ENCODE assay signal across 10 cellular contexts in genomic region chr1:27367160-27367650, GRCh38. TPM values are rescaled to one million over a fixed set of nuclear protein-coding genes. Genes with fewer than 3 reads are reported as not detected.
DNase-seq lines count a peak whose midpoint lies in the region; ATAC-seq and TF ChIP-seq lines count a peak whose summit lies in the region.
"Had no signal": no experiment of that assay in that cellular context is flagged by ENCODE, and none has a peak within 500 bp of the region (broad histone marks: within the 10 kb centered on the region; RNA-seq: fewer than 3 reads in every experiment).

No MANE protein-coding gene starts in this region.

- no peaks in the 10 kb centered on the region for H3K9me3 Mint-ChIP-seq in activated CD4-positive, alpha-beta T cell treated with anti-CD3 and anti-CD28 coated beads for 36 hours (ENCODE audit: low read depth)

- no peaks in the 10 kb centered on the region for H3K27me3 Mint-ChIP-seq in activated CD4-positive, alpha-beta T cell treated with anti-CD3 and anti-CD28 coated beads for 36 hours

- CTCF ChIA-PET in activated CD4-positive, alpha-beta T cell treated with anti-CD3 and anti-CD28 coated beads for 36 hours (lab: Charles Lee) = interaction anchor here (0.6 to 3.7 kb wide), 12 partner anchors 10 to 406 kb away, joined by 3 to 28 read pairs (median 8); partner anchors contain the start of genes GPR3 and STX12

- peaks cover 0 to 28% of the 10 kb centered on the region in 2 donors for H3K36me3 ChIP-seq in left lung
- H3K36me3 ChIP-seq in suprapubic skin = peaks cover 25% of the 10 kb centered on the region

- intact Hi-C loops in activated CD4-positive, alpha-beta T cell treated with anti-CD3 and anti-CD28 coated beads for 36 hours (cut with DNase I, micrococcal nuclease) = no loop called here
- intact Hi-C loops in left lung (cut with DNase I) = no loop called here

- peaks cover 30% of the 10 kb centered on the region for H3K4me1 Mint-ChIP-seq in activated CD4-positive, alpha-beta T cell treated with anti-CD3 and anti-CD28 coated beads for 36 hours

- no peak for DNase-seq in activated CD4-positive, alpha-beta T cell treated with anti-CD3 and anti-CD28 coated beads for 36 hours
- no peak for DNase-seq in activated CD4-positive, alpha-beta T cell treated with anti-CD3 and anti-CD28 coated beads for 4 hours
- DNase-seq in astrocyte of the cerebellum (ENCODE audit: low read depth) = no peak
- no peak for DNase-seq in left lung
- no peak for DNase-seq in suprapubic skin (ENCODE audit: low spot score in 2 of 2)
- no peak for DNase-seq in GM13976 (ENCODE audit: low spot score)
- DNase-seq in stimulated activated CD4-positive, alpha-beta T cell treated with anti-CD3 and anti-CD28 coated beads, Interleukin-4, amount 100 ng/mL, for 24 hours = no peak

- no peak for TF ChIP-seq EP300 in suprapubic skin (IDR thresholded peaks at IDR 0.05)

- H3K4me3 ChIP-seq in astrocyte of the cerebellum (ENCODE audit: low read depth, low read length) = peak overlapping the region; percentile 60
- peak overlapping the region; percentile 67 to 74 for H3K4me3 ChIP-seq in left lung
- peak overlapping the region; percentile 60 for H3K4me3 ChIP-seq in suprapubic skin

- H3K4me1 ChIP-seq in left lung = peaks cover 23 to 57% of the 10 kb centered on the region in 2 donors
- peaks cover 48% of the 10 kb centered on the region for H3K4me1 ChIP-seq in suprapubic skin

- 0% methylated on average over 1 of the region's 8 CpGs for WGBS in suprapubic skin

- peak overlapping the region; percentile 59 for H3K4me3 Mint-ChIP-seq in activated CD4-positive, alpha-beta T cell treated with anti-CD3 and anti-CD28 coated beads for 36 hours

- in situ Hi-C loops in astrocyte of the cerebellum (cut with HindIII; ENCODE audit: low sequenced_read_pairs) = no loop called here
- in situ Hi-C loops in GM13976 (cut with MboI; ENCODE audit: low sequenced_read_pairs, unreplicated experiment) = no loop called here

- ATAC-seq in activated CD4-positive, alpha-beta T cell treated with anti-CD3 and anti-CD28 coated beads for 36 hours = no peak
- ATAC-seq in left lung (no peak), GM21515 (IDR thresholded peaks at IDR 0.05; ENCODE audit: unreplicated experiment) (no peak)

- no peak for TF ChIP-seq CTCF in astrocyte of the cerebellum (IDR thresholded peaks at IDR 0.05; ENCODE audit: low read depth, low read length, missing control alignments)
- no peak for TF ChIP-seq CTCF in left lung (IDR thresholded peaks at IDR 0.05)
- TF ChIP-seq CTCF in suprapubic skin (IDR thresholded peaks at IDR 0.05) = no peak
- TF ChIP-seq CTCF in GM13976 (IDR thresholded peaks at IDR 0.05; ENCODE audit: borderline replicate concordance, control extremely low read depth, extremely low read depth, insufficient read depth, missing control alignments) = no peak

- H3K9me3 ChIP-seq in left lung (no peaks in the 10 kb centered on the region), suprapubic skin (no peaks in the 10 kb centered on the region)

- no peak for TF ChIP-seq POLR2A in suprapubic skin (IDR thresholded peaks at IDR 0.05)

- no peak overlapping the region for H3K27ac Mint-ChIP-seq in activated CD4-positive, alpha-beta T cell treated with anti-CD3 and anti-CD28 coated beads for 36 hours

- no peaks in the 10 kb centered on the region for H3K36me3 Mint-ChIP-seq in activated CD4-positive, alpha-beta T cell treated with anti-CD3 and anti-CD28 coated beads for 36 hours (ENCODE audit: low read depth)

- peaks cover 0 to 7% of the 10 kb centered on the region in 2 donors for H3K27me3 ChIP-seq in left lung
- no peaks in the 10 kb centered on the region for H3K27me3 ChIP-seq in suprapubic skin

- POLR2A ChIA-PET in activated CD4-positive, alpha-beta T cell treated with anti-CD3 and anti-CD28 coated beads for 36 hours (lab: Charles Lee) = no interaction called here

- H3K27ac ChIP-seq in left lung = peak overlapping the region; percentile 91 to 98
- peak overlapping the region; percentile 99 for H3K27ac ChIP-seq in suprapubic skin

RNA-seq across cellular contexts. Expression of gene MAP3K6, which starts 0.4 kb away (rescaled TPM):
- 1 to 10 TPM; 6.5 to 8.8 TPM for total RNA-seq in activated CD4-positive, alpha-beta T cell treated with anti-CD3 and anti-CD28 coated beads for 36 hours
- total RNA-seq in left lung = 10 to 100 TPM; 81.7 to 83.3 TPM
- total RNA-seq in suprapubic skin = 100 to 1,000 TPM in 3 of 4 donors, 10 to 100 TPM in 1; 85.4 to 147 (median 137) TPM

RNA-seq across cellular contexts. Expression of gene FCN3, which starts 7.4 kb away (rescaled TPM):
- not detected for total RNA-seq in activated CD4-positive, alpha-beta T cell treated with anti-CD3 and anti-CD28 coated beads for 36 hours
- 100 to 1,000 TPM; 156 to 487 TPM for total RNA-seq in left lung
- 1 to 10 TPM; 2.3 to 7.1 (median 3.7) TPM for total RNA-seq in suprapubic skin
- total RNA-seq: lung microvascular endothelial cell; T-helper 1 cell treated with Interleukin-12 subunit alpha and Interleukin-12 subunit beta and Interleukin-4 antibody, amounts not matched to agents 30 ng/mL and 1 ng/mL, for 36 hours had no signal

RNA-seq across cellular contexts. Expression of gene CD164L2, which starts 15.9 kb away (rescaled TPM):
- total RNA-seq in activated CD4-positive, alpha-beta T cell treated with anti-CD3 and anti-CD28 coated beads for 36 hours = not detected
- total RNA-seq in left lung (1 to 10 TPM; 4.0 to 5.9 TPM), suprapubic skin (10 to 100 TPM in 2 of 4 donors, 1 to 10 TPM in 2; 5.9 to 14.3 (median 10.3) TPM)
- total RNA-seq: lung microvascular endothelial cell; T-helper 1 cell treated with Interleukin-12 subunit alpha and Interleukin-12 subunit beta and Interleukin-4 antibody, amounts not matched to agents 30 ng/mL and 1 ng/mL, for 36 hours had no signal

RNA-seq across cellular contexts. Expression of gene GPR3, which starts 25.2 kb away (rescaled TPM):
- 1 to 10 TPM; 1.1 to 1.3 TPM for total RNA-seq in activated CD4-positive, alpha-beta T cell treated with anti-CD3 and anti-CD28 coated beads for 36 hours
- under 1 TPM; 0.16 to 0.29 TPM for total RNA-seq in left lung
- total RNA-seq in suprapubic skin = under 1 TPM in 2 of 4 donors, not detected in 2; 0.36 to 0.81 TPM

RNA-seq across cellular contexts. Expression of gene SYTL1, which starts 25.4 kb away (rescaled TPM):
- total RNA-seq in activated CD4-positive, alpha-beta T cell treated with anti-CD3 and anti-CD28 coated beads for 36 hours = 10 to 100 TPM; 21.4 to 26.1 TPM
- total RNA-seq in left lung = 10 to 100 TPM; 41.4 to 44.1 TPM
- 100 to 1,000 TPM; 142 to 176 (median 168) TPM for total RNA-seq in suprapubic skin
- total RNA-seq: lung microvascular endothelial cell had no signal

Comparison
In these comparisons a context has a peak if more than half of its experiments do, and no peak if none do; other contexts are left out.
1. RNA of gene MAP3K6, which starts 0.4 kb away (total RNA-seq): 85.4 to 147 TPM in suprapubic skin and 81.7 to 83.3 TPM in left lung; 6.5 to 8.8 TPM in activated CD4-positive, alpha-beta T cell treated with anti-CD3 and anti-CD28 coated beads for 36 hours; every median in the first group is over 4 times any median in the second.
2. RNA of gene FCN3, which starts 7.4 kb away (total RNA-seq): 156 to 487 TPM in left lung; 2.3 to 7.1 TPM in suprapubic skin and not detected in activated CD4-positive, alpha-beta T cell treated with anti-CD3 and anti-CD28 coated beads for 36 hours; every median in the first group is over 10 times any median in the second.
3. RNA of gene CD164L2, which starts 15.9 kb away (total RNA-seq): 5.9 to 14.3 TPM in suprapubic skin and 4.0 to 5.9 TPM in left lung; not detected in activated CD4-positive, alpha-beta T cell treated with anti-CD3 and anti-CD28 coated beads for 36 hours; every median in the first group is over 4 times any median in the second.
4. Peak in every context shown above with its lines, with median percentiles within 50 percentile points of each other: H3K4me3 ChIP-seq.